13 cellular contexts compared by ENCODE assay signal in genomic region chr7:19410096-19410495, GRCh38.
A peak's percentile ranks its signal among the peaks of the same experiment; 100 is the strongest.
DNase-seq lines count a peak whose midpoint lies in the region; ATAC-seq and TF ChIP-seq lines count a peak whose summit lies in the region.
"Had no signal": no experiment of that assay in that cellular context is flagged by ENCODE, and none has a peak within 500 bp of the region (broad histone marks: within the 10 kb centered on the region; RNA-seq: fewer than 3 reads in every experiment).

No MANE protein-coding gene starts in this region.

- TF ChIP-seq CTCF in fibroblast of lung (conservative IDR thresholded peaks at IDR 0.05 in 1 of 2, IDR thresholded peaks at IDR 0.05 in 1 of 2; ENCODE audit: low read depth in 1 of 2, low read length in 2 of 2) (no peak), smooth muscle cell (IDR thresholded peaks at IDR 0.05; ENCODE audit: borderline replicate concordance, insufficient read depth, poor library complexity, severe bottlenecking) (no peak)

- H3K9me3 ChIP-seq in GM23248 (ENCODE audit: low read depth), result no peaks in the 10 kb centered on the region
- no peaks in the 10 kb centered on the region for H3K9me3 ChIP-seq in fibroblast of lung (ENCODE audit: control insufficient read depth, insufficient read depth, low read depth, low read length)
- no peaks in the 10 kb centered on the region for H3K9me3 ChIP-seq in smooth muscle cell (replicated peaks; ENCODE audit: low read depth)

- no peak for ATAC-seq in GM18868 (IDR thresholded peaks at IDR 0.05; ENCODE audit: unreplicated experiment)
- ATAC-seq: GM23338 had no signal

- no peaks in the 10 kb centered on the region for H3K27me3 Mint-ChIP-seq in activated naive CD8-positive, alpha-beta T cell treated with anti-CD3 and anti-CD28 coated beads for 36 hours

- peak; percentile 49 for DNase-seq in GM23248
- DNase-seq in NCI-H446 treated with DMSO at 0.1 percent for 48 hours (lab: John Stamatoyannopoulos, UW), result peak; percentile 64
- DNase-seq in fibroblast of lung (ENCODE audit: low read depth in 2 of 2), result peak; percentile 39 to 61
- DNase-seq in smooth muscle cell (lab: John Stamatoyannopoulos, UW; ENCODE audit: unreplicated experiment), result no peak
- no peak for DNase-seq in activated naive CD8-positive, alpha-beta T cell treated with anti-CD3 and anti-CD28 coated beads for 36 hours
- no peak for DNase-seq in DMS79 treated with DMSO at 0.1 percent for 48 hours (lab: John Stamatoyannopoulos, UW)
- DNase-seq: KBM-7, NCI-H1930, NCI-H2171, NCI-H510A treated with DMSO at 0.1 percent for 48 hours had no signal

- no peaks in the 10 kb centered on the region for H3K4me1 Mint-ChIP-seq in activated naive CD8-positive, alpha-beta T cell treated with anti-CD3 and anti-CD28 coated beads for 36 hours

- H3K36me3 Mint-ChIP-seq in activated naive CD8-positive, alpha-beta T cell treated with anti-CD3 and anti-CD28 coated beads for 36 hours, result no peaks in the 10 kb centered on the region

- no peaks in the 10 kb centered on the region for H3K9me3 Mint-ChIP-seq in activated naive CD8-positive, alpha-beta T cell treated with anti-CD3 and anti-CD28 coated beads for 36 hours
- H3K9me3 Mint-ChIP-seq: GM23338 had no signal

- H3K79me2 ChIP-seq in GM23248 (ENCODE audit: insufficient read depth) (no peaks in the 10 kb centered on the region), fibroblast of lung (ENCODE audit: control insufficient read depth, insufficient read depth, low read length) (no peaks in the 10 kb centered on the region), smooth muscle cell (ENCODE audit: low read depth) (no peaks in the 10 kb centered on the region)

- H3K4me1 ChIP-seq in GM23248 (ENCODE audit: insufficient read depth), result peaks cover 23% of the 10 kb centered on the region
- H3K4me1 ChIP-seq in fibroblast of lung (ENCODE audit: control insufficient read depth, extremely low read depth, insufficient read depth, low read length), result peaks cover under 1% of the 10 kb centered on the region
- peaks cover 19% of the 10 kb centered on the region for H3K4me1 ChIP-seq in smooth muscle cell (ENCODE audit: low read depth)

- H3K4me2 ChIP-seq in GM23248 (ENCODE audit: unreplicated experiment) (peak overlapping the region; percentile 10), fibroblast of lung (ENCODE audit: extremely low read depth, insufficient read depth, low read length) (no peak overlapping the region), smooth muscle cell (peak overlapping the region; percentile 79)
- H3K4me2 ChIP-seq: GM23338 had no signal

- H3K9me2 ChIP-seq in GM23248 (ENCODE audit: insufficient read depth), result no peaks in the 10 kb centered on the region

- H3K27me3 ChIP-seq in GM23248 (replicated peaks; ENCODE audit: insufficient read depth) (no peaks in the 10 kb centered on the region), fibroblast of lung (ENCODE audit: control insufficient read depth, insufficient read depth, low read length) (no peaks in the 10 kb centered on the region), smooth muscle cell (ENCODE audit: low read depth) (no peaks in the 10 kb centered on the region)

- H3K4me3 ChIP-seq in GM23248 (no peak overlapping the region), fibroblast of lung (replicated peaks in 1 of 4; ENCODE audit: control extremely low read depth in 1 of 4, insufficient read depth in 1 of 4, low read depth in 3 of 4, low read length in 4 of 4) (no peak overlapping the region), smooth muscle cell (no peak overlapping the region)
- H3K4me3 ChIP-seq: GM23338 had no signal

- in situ Hi-C loops in GM23248 (cut with MboI), result no loop called here

- H2AFZ ChIP-seq in GM23248 (no peak overlapping the region), fibroblast of lung (ENCODE audit: low read length) (no peak overlapping the region), smooth muscle cell (ENCODE audit: low read depth) (no peak overlapping the region)
- H2AFZ ChIP-seq: GM23338 had no signal

- H3F3A ChIP-seq in GM23248 (ENCODE audit: insufficient read depth) (peaks cover 11% of the 10 kb centered on the region), smooth muscle cell (ENCODE audit: low read depth) (peaks cover 22% of the 10 kb centered on the region)

- H3K9ac ChIP-seq in GM23248 (no peak overlapping the region), fibroblast of lung (ENCODE audit: insufficient read depth, low read length) (no peak overlapping the region), smooth muscle cell (ENCODE audit: low read depth) (no peak overlapping the region)

- H3K27ac ChIP-seq in GM23248, result no peak overlapping the region
- H3K27ac ChIP-seq in fibroblast of lung (ENCODE audit: insufficient read depth, low read length), result no peak overlapping the region
- peak overlapping the region; percentile 63 for H3K27ac ChIP-seq in smooth muscle cell (ENCODE audit: low read depth)
- H3K27ac ChIP-seq: C4-2B had no signal

- no peak overlapping the region for H3K27ac Mint-ChIP-seq in activated naive CD8-positive, alpha-beta T cell treated with anti-CD3 and anti-CD28 coated beads for 36 hours
- H3K27ac Mint-ChIP-seq: GM23338 had no signal

- no peak overlapping the region for H3K4me3 Mint-ChIP-seq in activated naive CD8-positive, alpha-beta T cell treated with anti-CD3 and anti-CD28 coated beads for 36 hours
- H3K4me3 Mint-ChIP-seq: GM23338 had no signal

- H4K20me1 ChIP-seq in GM23248 (ENCODE audit: insufficient read depth), result no peaks in the 10 kb centered on the region
- no peaks in the 10 kb centered on the region for H4K20me1 ChIP-seq in fibroblast of lung (ENCODE audit: control insufficient read depth, extremely low read depth, insufficient read depth, low read length)
- H4K20me1 ChIP-seq in smooth muscle cell (ENCODE audit: low read depth), result no peaks in the 10 kb centered on the region

- H3K36me3 ChIP-seq in GM23248 (ENCODE audit: low read depth), result no peaks in the 10 kb centered on the region
- no peaks in the 10 kb centered on the region for H3K36me3 ChIP-seq in fibroblast of lung (ENCODE audit: control insufficient read depth, insufficient read depth, low read length)
- no peaks in the 10 kb centered on the region for H3K36me3 ChIP-seq in smooth muscle cell (ENCODE audit: low read depth)

Comparison
In these comparisons a context has a peak if more than half of its experiments do, and no peak if none do; other contexts are left out.
1. DNase-seq: peak in GM23248 (single experiment), NCI-H446 treated with DMSO at 0.1 percent for 48 hours (single experiment) and fibroblast of lung (2 of 2); none in smooth muscle cell (single experiment), activated naive CD8-positive, alpha-beta T cell treated with anti-CD3 and anti-CD28 coated beads for 36 hours (single experiment) and DMS79 treated with DMSO at 0.1 percent for 48 hours (single experiment).